18 cellular contexts compared by ENCODE assay signal in the genomic region with DNA sequence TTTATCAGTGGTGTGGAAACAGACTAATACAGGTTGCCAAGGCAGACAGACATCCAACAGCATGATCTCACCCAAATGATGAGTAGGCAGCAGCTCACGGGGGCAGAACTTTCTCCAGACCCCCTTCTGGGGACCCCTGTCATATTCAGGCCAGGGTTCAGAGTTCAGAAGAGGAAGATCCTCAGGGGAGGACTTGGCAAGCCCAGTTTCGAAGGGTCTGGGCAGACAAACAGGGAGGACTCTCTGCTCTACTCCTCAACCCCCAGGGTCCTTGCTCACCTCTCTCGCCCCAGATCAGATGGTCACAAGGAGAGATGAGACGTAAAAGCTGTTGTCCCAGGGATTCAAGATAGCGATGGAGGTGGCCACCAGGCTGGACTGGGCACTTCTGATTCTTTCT.
DNase-seq lines count a peak whose midpoint lies in the region; TF ChIP-seq lines count a peak whose summit lies in the region.
"Had no signal": no experiment of that assay in that cellular context is flagged by ENCODE, and none has a peak within 500 bp of the region (broad histone marks: within the 10 kb centered on the region; RNA-seq: fewer than 3 reads in every experiment).

No MANE protein-coding gene starts in this region.

- no peaks in the 10 kb centered on the region for H3K4me1 Mint-ChIP-seq in T-helper 1 cell treated with Interleukin-12 subunit alpha and Interleukin-12 subunit beta and Interleukin-4 antibody, amounts not matched to agents 30 μg/mL and 1 μg/mL, for 36 hours (ENCODE audit: low read depth)
- H3K4me1 Mint-ChIP-seq in osteocyte (ENCODE audit: unreplicated experiment), result no peaks in the 10 kb centered on the region
- H3K4me1 Mint-ChIP-seq: CD4-positive, alpha-beta memory T cell; GM23338 had no signal

- H3K36me3 Mint-ChIP-seq in T-helper 1 cell treated with Interleukin-12 subunit alpha and Interleukin-12 subunit beta and Interleukin-4 antibody, amounts not matched to agents 30 μg/mL and 1 μg/mL, for 36 hours (ENCODE audit: low read depth), result no peaks in the 10 kb centered on the region
- no peaks in the 10 kb centered on the region for H3K36me3 Mint-ChIP-seq in osteocyte (ENCODE audit: unreplicated experiment)
- H3K36me3 Mint-ChIP-seq: CD4-positive, alpha-beta memory T cell had no signal

- no peak overlapping the region for H3K27ac ChIP-seq in coronary artery
- H3K27ac ChIP-seq: 22Rv1, A549, C4-2B, HL-60 had no signal

- H3K4me3 ChIP-seq in coronary artery, result no peak overlapping the region
- H3K4me3 ChIP-seq: A549, GM23338 had no signal

- H3K27me3 Mint-ChIP-seq in T-helper 1 cell treated with Interleukin-12 subunit alpha and Interleukin-12 subunit beta and Interleukin-4 antibody, amounts not matched to agents 30 μg/mL and 1 μg/mL, for 36 hours (ENCODE audit: low read depth), result no peaks in the 10 kb centered on the region
- peaks cover 17% of the 10 kb centered on the region for H3K27me3 Mint-ChIP-seq in osteocyte (ENCODE audit: unreplicated experiment)

- no peak for DNase-seq in T-helper 1 cell
- peak; percentile 7 for DNase-seq in coronary artery (ENCODE audit: low spot score)
- peak; percentile 64 for DNase-seq in osteocyte (ENCODE audit: extremely low spot score, unreplicated experiment)
- DNase-seq in iPS-NIHi11 (ENCODE audit: low spot score), result no peak
- no peak for DNase-seq in CD1c-positive myeloid dendritic cell (ENCODE audit: extremely low spot score)
- no peak for DNase-seq in NCI-H187 treated with DMSO at 0.1 percent for 48 hours (lab: John Stamatoyannopoulos, UW)
- DNase-seq: AML-193; CD4-positive, alpha-beta memory T cell; DMS153; DMS79; GDM1; HCEC 1CT had no signal

- H3K27ac Mint-ChIP-seq in T-helper 1 cell treated with Interleukin-12 subunit alpha and Interleukin-12 subunit beta and Interleukin-4 antibody, amounts not matched to agents 30 μg/mL and 1 μg/mL, for 36 hours, result peak overlapping the region; percentile 43
- H3K27ac Mint-ChIP-seq in osteocyte (ENCODE audit: unreplicated experiment), result no peak overlapping the region
- H3K27ac Mint-ChIP-seq: CD4-positive, alpha-beta memory T cell; GM23338 had no signal

- no peaks in the 10 kb centered on the region for H3K9me3 Mint-ChIP-seq in T-helper 1 cell treated with Interleukin-12 subunit alpha and Interleukin-12 subunit beta and Interleukin-4 antibody, amounts not matched to agents 30 μg/mL and 1 μg/mL, for 36 hours
- no peaks in the 10 kb centered on the region for H3K9me3 Mint-ChIP-seq in osteocyte (ENCODE audit: unreplicated experiment)

- TF ChIP-seq CTCF in coronary artery (IDR thresholded peaks at IDR 0.05), result no peak
- no peak for TF ChIP-seq CTCF in osteocyte (IDR thresholded peaks at IDR 0.05)

- H3K4me3 Mint-ChIP-seq in T-helper 1 cell treated with Interleukin-12 subunit alpha and Interleukin-12 subunit beta and Interleukin-4 antibody, amounts not matched to agents 30 μg/mL and 1 μg/mL, for 36 hours, result no peak overlapping the region
- H3K4me3 Mint-ChIP-seq in osteocyte (ENCODE audit: unreplicated experiment), result no peak overlapping the region
- H3K4me3 Mint-ChIP-seq: CD4-positive, alpha-beta memory T cell; GM23338 had no signal

Comparison
In these comparisons a context has a peak if more than half of its experiments do, and no peak if none do; other contexts are left out.
1. DNase-seq: peak in coronary artery (single experiment) and osteocyte (single experiment); none in T-helper 1 cell (0 of 5), iPS-NIHi11 (single experiment), CD1c-positive myeloid dendritic cell (single experiment) and NCI-H187 treated with DMSO at 0.1 percent for 48 hours (single experiment).